ENCODE assay signal across 14 cellular contexts in the genomic region with DNA sequence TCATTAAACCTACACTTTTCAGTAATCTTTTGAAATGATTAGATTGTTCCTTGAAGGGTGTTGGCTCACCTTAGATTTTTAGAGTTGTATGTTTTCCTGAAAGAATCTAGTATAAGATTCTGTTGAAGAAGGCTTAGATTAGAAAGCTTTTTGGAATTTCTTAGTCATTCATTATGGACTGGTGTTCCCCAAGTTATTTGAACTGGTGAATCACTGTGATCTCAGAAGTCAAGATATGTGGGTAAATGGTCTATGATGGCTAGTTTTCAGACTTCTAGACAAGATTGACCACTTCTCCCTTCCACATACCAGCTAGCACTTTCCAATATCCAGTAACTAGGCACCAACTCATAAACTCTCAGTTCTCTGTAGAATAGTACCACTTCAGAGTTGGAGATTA.
DNase-seq lines count a peak whose midpoint lies in the region; ATAC-seq and TF ChIP-seq lines count a peak whose summit lies in the region.
"Had no signal": no experiment of that assay in that cellular context is flagged by ENCODE, and none has a peak within 500 bp of the region (broad histone marks: within the 10 kb centered on the region; RNA-seq: fewer than 3 reads in every experiment).

No MANE protein-coding gene starts in this region.

- POLR2A ChIA-PET in PC-9 (lab: Charles Lee; ENCODE audit: unreplicated experiment) = interaction anchor here (0.6 kb wide), 1 partner anchor 60 kb away, joined by 6 read pairs; no protein-coding TSS in a partner anchor
- POLR2A ChIA-PET in activated CD4-positive, alpha-beta T cell treated with anti-CD3 and anti-CD28 coated beads, Interleukin-2, amount 10 ng/mL, durations not matched to agents 7 days and 5 days (lab: Charles Lee) = no interaction called here

- no peaks in the 10 kb centered on the region for H3K36me3 ChIP-seq in PC-9 (ENCODE audit: low read depth)

- H3K4me3 ChIP-seq in PC-9 (no peak overlapping the region), epithelial cell of esophagus (ENCODE audit: low read length) (no peak overlapping the region), skeletal muscle cell (ENCODE audit: low read depth, low read length) (no peak overlapping the region)

- no peak overlapping the region for H3K4me2 ChIP-seq in PC-9

- DNase-seq in EL (peak; percentile 62), PC-9 (peak in 1 of 2 experiments; percentile 61), epithelial cell of esophagus (ENCODE audit: low read depth) (peak; percentile 48), skeletal muscle cell (ENCODE audit: low read depth) (peak; percentile 13), posterior vena cava (ENCODE audit: low spot score) (no peak)
- no peak for DNase-seq in activated CD4-positive, alpha-beta T cell treated with anti-CD3 and anti-CD28 coated beads, Interleukin-2, amount 10 ng/mL, durations not matched to agents 7 days and 5 days
- DNase-seq: activated CD4-positive, CD25-positive, alpha-beta regulatory T cell; activated CD8-positive, alpha-beta memory T cell treated with anti-CD3 and anti-CD28 coated beads, Interleukin-2, amount 50 U/mL, for 48 hours; CD4-positive, alpha-beta T cell; hippocampal formation; left ventricle myocardium superior; NCI-H2171 had no signal

- H4K20me1 ChIP-seq in PC-9 (ENCODE audit: insufficient read depth) = no peaks in the 10 kb centered on the region

- TF ChIP-seq CTCF in PC-9 (conservative IDR thresholded peaks at IDR 0.05) (no peak), epithelial cell of esophagus (IDR thresholded peaks at IDR 0.05; ENCODE audit: insufficient read depth, low read depth, low read length, missing control alignments) (no peak)

- no peak for ATAC-seq in GM19395 (IDR thresholded peaks at IDR 0.05; ENCODE audit: unreplicated experiment)
- ATAC-seq: left ventricle myocardium superior had no signal

- H3F3A ChIP-seq in PC-9 (ENCODE audit: insufficient read depth, low read depth) = no peaks in the 10 kb centered on the region

- no peaks in the 10 kb centered on the region for H3K9me3 ChIP-seq in PC-9 (ENCODE audit: insufficient read depth, low read depth)

- CTCF ChIA-PET in PC-9 (lab: Charles Lee) = no interaction called here
- CTCF ChIA-PET in activated CD4-positive, alpha-beta T cell treated with anti-CD3 and anti-CD28 coated beads, Interleukin-2, amount 10 ng/mL, durations not matched to agents 7 days and 5 days (lab: Charles Lee) = no interaction called here

- BruUV-seq in PC-9 (replicated peaks; lab: Mats Ljungman, UMichigan) = no TSS peak

- peaks cover 14% of the 10 kb centered on the region for H3K36me3 Mint-ChIP-seq in activated CD4-positive, alpha-beta T cell treated with anti-CD3 and anti-CD28 coated beads, Interleukin-2, amount 10 ng/mL, durations not matched to agents 7 days and 5 days (ENCODE audit: low read depth)

- H3K27ac Mint-ChIP-seq in activated CD4-positive, alpha-beta T cell treated with anti-CD3 and anti-CD28 coated beads, Interleukin-2, amount 10 ng/mL, durations not matched to agents 7 days and 5 days = no peak overlapping the region
- H3K27ac Mint-ChIP-seq: activated naive CD8-positive, alpha-beta T cell; CD4-positive, alpha-beta T cell had no signal

- 0 out of 2 replicates have a peak overlapping the region, but pooled peaks have one; percentile 9 for H3K27ac ChIP-seq in PC-9

- H3K4me3 Mint-ChIP-seq in activated CD4-positive, alpha-beta T cell treated with anti-CD3 and anti-CD28 coated beads, Interleukin-2, amount 10 ng/mL, durations not matched to agents 7 days and 5 days = no peak overlapping the region
- H3K4me3 Mint-ChIP-seq: activated naive CD8-positive, alpha-beta T cell; CD4-positive, alpha-beta T cell had no signal

- H3K27me3 ChIP-seq in PC-9 (ENCODE audit: insufficient read depth, low read depth) = no peaks in the 10 kb centered on the region

- H3K9me3 Mint-ChIP-seq in activated CD4-positive, alpha-beta T cell treated with anti-CD3 and anti-CD28 coated beads, Interleukin-2, amount 10 ng/mL, durations not matched to agents 7 days and 5 days = peaks cover 4% of the 10 kb centered on the region
- H3K9me3 Mint-ChIP-seq: CD4-positive, alpha-beta T cell had no signal

- H3K4me1 ChIP-seq in PC-9 (replicated peaks; ENCODE audit: insufficient read depth) = no peaks in the 10 kb centered on the region

- no peak overlapping the region for H2AFZ ChIP-seq in PC-9

- intact Hi-C loops in PC-9 (cut with micrococcal nuclease; ENCODE audit: unreplicated experiment) = no loop called here
- intact Hi-C loops in posterior vena cava (cut with DNase I) = loop anchor here in 1 of 2 donors (5.0 kb wide), 1 partner anchor 979 kb away; no protein-coding TSS in a partner anchor

- H3K9me2 ChIP-seq in PC-9 (ENCODE audit: insufficient read depth) = no peaks in the 10 kb centered on the region

- H3K4me1 Mint-ChIP-seq in activated CD4-positive, alpha-beta T cell treated with anti-CD3 and anti-CD28 coated beads, Interleukin-2, amount 10 ng/mL, durations not matched to agents 7 days and 5 days = peaks cover 3% of the 10 kb centered on the region

- 0 out of 2 replicates have a peak, but pooled peaks cover 3% of the 10 kb centered on the region for H3K79me2 ChIP-seq in PC-9 (ENCODE audit: low read depth)

- no peaks in the 10 kb centered on the region for H3K27me3 Mint-ChIP-seq in activated CD4-positive, alpha-beta T cell treated with anti-CD3 and anti-CD28 coated beads, Interleukin-2, amount 10 ng/mL, durations not matched to agents 7 days and 5 days
- H3K27me3 Mint-ChIP-seq: activated naive CD8-positive, alpha-beta T cell; CD4-positive, alpha-beta T cell had no signal

Comparison
In these comparisons a context has a peak if more than half of its experiments do, and no peak if none do; other contexts are left out.
1. DNase-seq: peak in EL (single experiment), epithelial cell of esophagus (single experiment) and skeletal muscle cell (single experiment); none in posterior vena cava (single experiment) and activated CD4-positive, alpha-beta T cell treated with anti-CD3 and anti-CD28 coated beads, Interleukin-2, amount 10 ng/mL, durations not matched to agents 7 days and 5 days (single experiment).